Comparison of ENCODE assay signal across 8 cellular contexts in genomic region chr2:113603467-113604084, GRCh38. TPM values are rescaled to one million over a fixed set of nuclear protein-coding genes. Genes with fewer than 3 reads are reported as not detected.
DNase-seq lines count a peak whose midpoint lies in the region; TF ChIP-seq lines count a peak whose summit lies in the region.
"Not testable (repeated sequence)": the region's sequence is repeated elsewhere in the genome, so short reads cannot be mapped to it uniquely, and the experiment has no call there.

No MANE protein-coding gene starts in this region.

- WGBS in testis, 2 donors = 15 to 56% methylated on average over 25 to 58 of the region's 84 CpGs

- CTCF ChIA-PET in HEK293 (lab: Yijun Ruan, JAX) = interaction anchor here (0.9 to 1.5 kb wide), 4 partner anchors 105 to 436 kb away, joined by 3 to 6 read pairs (median 4); no protein-coding TSS in a partner anchor

- POLR2A ChIA-PET in HEK293 (lab: Yijun Ruan, JAX) = not testable (repeated sequence)

- not testable (repeated sequence) for H3K36me3 ChIP-seq in HEK293 (ENCODE audit: control insufficient read depth in 2 of 2, insufficient read depth in 1 of 2, low read length in 2 of 2); testis (ENCODE audit: low read depth, missing control alignments)

- H3K4me1 ChIP-seq in HEK293 (ENCODE audit: control insufficient read depth, insufficient read depth, low read length); testis: not testable (repeated sequence)

- TF ChIP-seq POLR2A in testis (IDR thresholded peaks at IDR 0.05) = not testable (repeated sequence)

- not testable (repeated sequence) for H3K9me3 ChIP-seq in HEK293 (ENCODE audit: control insufficient read depth, insufficient read depth, low read depth, low read length); testis

- intact Hi-C loops in testis (cut with DNase I; ENCODE audit: low total_unique reads) = not testable (repeated sequence)

- not testable (repeated sequence) for H3K27me3 ChIP-seq in testis

- not testable (repeated sequence) for TF ChIP-seq CTCF in GM12865 (IDR thresholded peaks at IDR 0.05; ENCODE audit: insufficient read depth, low read depth, low read length, missing control alignments); HEK293 (tag by site-specific recombination; IDR thresholded peaks at IDR 0.05); LNCaP clone FGC (IDR thresholded peaks at IDR 0.05; ENCODE audit: control insufficient read depth, extremely low read depth, insufficient read depth); coronary artery (IDR thresholded peaks at IDR 0.05); testis (IDR thresholded peaks at IDR 0.05)

- peak; percentile 97 for DNase-seq in GM12865 (ENCODE audit: low read depth)
- DNase-seq in LNCaP clone FGC (ENCODE audit: low read depth) = peak; percentile 70
- DNase-seq in activated CD8-positive, alpha-beta memory T cell treated with anti-CD3 and anti-CD28 coated beads for 24 hours = peak; percentile 88
- peak; percentile 89 for DNase-seq in coronary artery (ENCODE audit: low spot score)
- peak; percentile 32 for DNase-seq in iPS-NIHi7 (ENCODE audit: extremely low spot score)
- peak; percentile 81 for DNase-seq in renal cortical epithelial cell (ENCODE audit: low read depth)
- peak; percentile 86 for DNase-seq in testis

- H3K27ac ChIP-seq in HEK293 (ENCODE audit: extremely low read depth, low read depth, low read length) = not testable (repeated sequence)
- H3K27ac ChIP-seq in coronary artery (peak overlapping the region; percentile 82 to 91), testis (peak overlapping the region; percentile 89 to 93)

- H3K4me3 ChIP-seq in GM12865 (ENCODE audit: low read depth, low read length) (peak overlapping the region; percentile 69), LNCaP clone FGC (ENCODE audit: low read depth, low read length) (peak overlapping the region; percentile 72), coronary artery (peak overlapping the region; percentile 73), testis (peak overlapping the region; percentile 63 to 70)
- H3K4me3 ChIP-seq in HEK293 (ENCODE audit: low read depth, low read length) = not testable (repeated sequence)

TF ChIP-seq in HEK293, 187 proteins besides CTCF, POLR2A, EP300 and RAD21:
- TF ChIP-seq SETDB1 (IDR thresholded peaks at IDR 0.05; ENCODE audit: insufficient read length, low read length) = peak; percentile 27

RNA-seq across cellular contexts. Expression of gene RABL2A, which starts 23.5 kb away (rescaled TPM):
- 3.5 and 21.3 TPM in 2 replicates for total RNA-seq in renal cortical epithelial cell
- total RNA-seq in testis = 10 to 100 TPM; 31.9 to 41.7 TPM
- 36.3 TPM for polyA plus RNA-seq in testis (ENCODE audit: insufficient read depth, low read depth, low replicate concordance)

Comparison
In these comparisons a context has a peak if more than half of its experiments do, and no peak if none do; other contexts are left out.
1. DNase-seq: peak in every context shown above with its lines; median percentile 97 in GM12865; 89 in coronary artery; 88 in activated CD8-positive, alpha-beta memory T cell treated with anti-CD3 and anti-CD28 coated beads for 24 hours; 86 in testis; 81 in renal cortical epithelial cell; 70 in LNCaP clone FGC; 32 in iPS-NIHi7.